Comparison of ENCODE assay signal across 15 cellular contexts in the genomic region with DNA sequence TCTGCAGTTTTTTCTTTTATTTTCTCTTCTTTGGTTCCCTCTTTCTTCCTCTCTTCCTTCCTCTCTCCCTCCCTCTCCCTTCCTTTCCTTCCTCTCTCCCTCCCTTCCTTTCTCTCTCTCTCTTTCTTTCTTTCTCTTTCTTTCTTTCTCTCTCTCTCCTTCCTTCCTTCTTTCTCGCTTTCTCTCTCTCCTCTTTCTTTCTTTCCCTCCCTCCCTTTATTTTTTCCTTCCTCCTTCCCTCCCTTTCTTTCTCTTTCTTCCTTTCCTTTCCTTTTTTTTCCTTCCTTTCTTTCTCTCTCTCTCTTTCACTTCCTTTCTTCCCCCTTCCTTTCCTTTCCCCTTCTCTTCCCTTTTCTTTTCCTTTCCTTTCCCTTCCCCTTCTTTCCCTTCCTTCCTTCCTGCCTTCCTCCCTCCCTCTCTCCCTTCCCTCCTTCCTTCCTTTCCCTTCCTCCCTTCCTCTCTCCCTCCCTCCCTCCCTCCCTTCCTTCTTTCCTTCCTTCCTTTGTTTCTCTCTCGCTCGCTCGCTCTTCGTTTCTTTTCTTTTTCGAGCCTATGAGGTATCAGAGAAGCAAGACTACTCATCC. TPM values are rescaled to one million over a fixed set of nuclear protein-coding genes. Genes with fewer than 3 reads are reported as not detected.
DNase-seq lines count a peak whose midpoint lies in the region; TF ChIP-seq lines count a peak whose summit lies in the region.
"Had no signal": no experiment of that assay in that cellular context is flagged by ENCODE, and none has a peak within 500 bp of the region (broad histone marks: within the 10 kb centered on the region; RNA-seq: fewer than 3 reads in every experiment).

No MANE protein-coding gene starts in this region.

- H4K20me1 ChIP-seq in PC-9 (ENCODE audit: insufficient read depth), result no peaks in the 10 kb centered on the region

- H3K4me1 ChIP-seq in PC-9 (replicated peaks; ENCODE audit: insufficient read depth) (peaks cover 32% of the 10 kb centered on the region), subcutaneous abdominal adipose tissue (ENCODE audit: control insufficient read depth in 5 of 5, insufficient read depth in 5 of 5, low read length in 5 of 5) (peaks cover 0 to 22% (median 5%) of the 10 kb centered on the region in 5 donors)
- H3K4me1 ChIP-seq: uterus had no signal

- H3F3A ChIP-seq in PC-9 (ENCODE audit: insufficient read depth, low read depth), result peaks cover 36% of the 10 kb centered on the region

- no peak for TF ChIP-seq CTCF in PC-9 (conservative IDR thresholded peaks at IDR 0.05)

- no peak for DNase-seq in activated naive CD4-positive, alpha-beta T cell treated with Interleukin-2 at 50 U/mL for 16 hours
- DNase-seq in PC-9 (no peak), epithelial cell of prostate (ENCODE audit: low read depth, low spot score) (no peak), COLO829 (ENCODE audit: low spot score) (no peak), RKO (ENCODE audit: low spot score) (no peak), iPS-NIHi7 (ENCODE audit: extremely low spot score) (no peak)
- DNase-seq: MV-4-11; NCI-H226; stimulated activated CD8-positive, alpha-beta memory T cell treated with anti-CD3 and anti-CD28 coated beads, Interleukin-4, amount 100 ng/mL, for 48 hours; T-helper 9 cell; uterus had no signal

- no peak overlapping the region for H3K9ac ChIP-seq in subcutaneous abdominal adipose tissue (ENCODE audit: low read length in 5 of 5)

- no peaks in the 10 kb centered on the region for H3K79me2 ChIP-seq in PC-9 (ENCODE audit: low read depth)

- no peaks in the 10 kb centered on the region for H3K9me3 Mint-ChIP-seq in activated naive CD4-positive, alpha-beta T cell treated with anti-CD3 and anti-CD28 coated beads, Interleukin-2, amount 50 U/mL, for 24 hours
- H3K9me3 Mint-ChIP-seq: dendritic cell treated with granulocyte-macrophage colony-stimulating factor and Interleukin-4, amounts not matched to agents 40 ng/mL and 50 ng/mL, for 4 days had no signal

- 0 out of 2 replicates have a peak overlapping the region, but pooled peaks have one; percentile 36 for H3K4me2 ChIP-seq in PC-9

- 0 out of 2 replicates have a peak, but pooled peaks cover 3% of the 10 kb centered on the region for H3K9me2 ChIP-seq in PC-9 (ENCODE audit: insufficient read depth)

- CTCF ChIA-PET in PC-9 (lab: Charles Lee), result no interaction called here

- peaks cover 37% of the 10 kb centered on the region for H3K4me1 Mint-ChIP-seq in activated naive CD4-positive, alpha-beta T cell treated with anti-CD3 and anti-CD28 coated beads, Interleukin-2, amount 50 U/mL, for 24 hours

- H3K27ac Mint-ChIP-seq in activated naive CD4-positive, alpha-beta T cell treated with anti-CD3 and anti-CD28 coated beads, Interleukin-2, amount 50 U/mL, for 24 hours, result peak overlapping the region; percentile 87
- H3K27ac Mint-ChIP-seq: dendritic cell treated with granulocyte-macrophage colony-stimulating factor and Interleukin-4, amounts not matched to agents 40 ng/mL and 50 ng/mL, for 4 days had no signal

- H2AFZ ChIP-seq in PC-9, result no peak overlapping the region

- no TSS peak for BruUV-seq in PC-9 (replicated peaks; lab: Mats Ljungman, UMichigan)

- intact Hi-C loops in PC-9 (cut with micrococcal nuclease; ENCODE audit: unreplicated experiment), result loop anchor here (5.0 kb wide), 1 partner anchor 286 kb away; no protein-coding TSS in a partner anchor

- H3K9me3 ChIP-seq in PC-9 (ENCODE audit: insufficient read depth, low read depth) (0 out of 2 replicates have a peak, but pooled peaks cover 8% of the 10 kb centered on the region), subcutaneous abdominal adipose tissue (ENCODE audit: control insufficient read depth in 5 of 5, low read length in 5 of 5) (no peaks in the 10 kb centered on the region)
- H3K9me3 ChIP-seq: ascending aorta, uterus had no signal

- peak overlapping the region; percentile 44 for H3K4me3 Mint-ChIP-seq in activated naive CD4-positive, alpha-beta T cell treated with anti-CD3 and anti-CD28 coated beads, Interleukin-2, amount 50 U/mL, for 24 hours
- H3K4me3 Mint-ChIP-seq: dendritic cell treated with granulocyte-macrophage colony-stimulating factor and Interleukin-4, amounts not matched to agents 40 ng/mL and 50 ng/mL, for 4 days had no signal

- POLR2A ChIA-PET in PC-9 (lab: Charles Lee; ENCODE audit: unreplicated experiment), result interaction anchor here (0.6 kb wide), 1 partner anchor 110 kb away, joined by 3 read pairs; no protein-coding TSS in a partner anchor

- no peaks in the 10 kb centered on the region for H3K27me3 ChIP-seq in PC-9 (ENCODE audit: insufficient read depth, low read depth)
- H3K27me3 ChIP-seq in subcutaneous abdominal adipose tissue (ENCODE audit: control insufficient read depth in 5 of 5, insufficient read depth in 4 of 5, low read length in 5 of 5), result no peaks in the 10 kb centered on the region
- H3K27me3 ChIP-seq: ascending aorta, uterus had no signal

- no peak overlapping the region for H3K27ac ChIP-seq in PC-9
- H3K27ac ChIP-seq in epithelial cell of prostate, result peak overlapping the region; percentile 94
- peak overlapping the region; percentile 50 for H3K27ac ChIP-seq in subcutaneous abdominal adipose tissue (ENCODE audit: low read depth, low read length)

- no peak overlapping the region for H3K4me3 ChIP-seq in PC-9
- no peak overlapping the region for H3K4me3 ChIP-seq in subcutaneous abdominal adipose tissue (ENCODE audit: low read depth in 1 of 5, low read length in 5 of 5)
- H3K4me3 ChIP-seq: ascending aorta, uterus had no signal

- peaks cover 9% of the 10 kb centered on the region; the same call in 1 of the 2 replicates for H3K36me3 ChIP-seq in PC-9 (ENCODE audit: low read depth)
- H3K36me3 ChIP-seq in subcutaneous abdominal adipose tissue (ENCODE audit: control insufficient read depth in 5 of 5, insufficient read depth in 5 of 5, low read length in 5 of 5), result no peaks in the 10 kb centered on the region
- H3K36me3 ChIP-seq: ascending aorta, uterus had no signal

- H3K27me3 Mint-ChIP-seq in activated naive CD4-positive, alpha-beta T cell treated with anti-CD3 and anti-CD28 coated beads, Interleukin-2, amount 50 U/mL, for 24 hours, result no peaks in the 10 kb centered on the region

- H3K36me3 Mint-ChIP-seq in activated naive CD4-positive, alpha-beta T cell treated with anti-CD3 and anti-CD28 coated beads, Interleukin-2, amount 50 U/mL, for 24 hours, result peaks cover 1% of the 10 kb centered on the region

RNA-seq across cellular contexts. Expression of a gene that starts 13.7 kb away (rescaled TPM):
- total RNA-seq in PC-9 (2021), result 7.1 and 16.4 TPM in 2 replicates
- total RNA-seq: ascending aorta had no signal
